In the genomic region with DNA sequence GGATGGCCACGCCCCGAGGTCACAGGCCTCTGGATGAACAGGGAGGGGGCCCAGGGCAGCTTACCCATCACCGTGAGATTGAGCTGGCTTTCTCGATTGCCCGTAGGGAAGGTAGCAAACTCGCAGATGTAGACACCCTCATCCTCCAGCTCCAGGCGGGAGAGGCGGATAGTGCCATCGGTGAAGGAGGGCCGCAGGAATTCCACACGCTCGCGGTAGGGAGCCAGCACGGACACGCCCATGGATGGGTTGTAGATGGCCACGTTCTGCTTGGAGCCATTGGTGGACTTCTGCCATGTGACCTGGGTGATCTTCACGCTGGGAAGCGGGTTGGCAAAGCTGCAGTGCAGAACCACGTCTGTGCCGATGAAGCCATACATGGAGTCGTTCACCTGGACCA, we compare ENCODE assay signal across 10 cellular contexts.
"Had no signal": no experiment of that assay in that cellular context is flagged by ENCODE, and none has a peak within 500 bp of the region (broad histone marks: within the 10 kb centered on the region; RNA-seq: fewer than 3 reads in every experiment).

No MANE protein-coding gene starts in this region.

- FAIRE-seq: HepG2, K562 had no signal

- H3K27ac ChIP-seq: GM23248, HL-60 had no signal

- H2AFZ ChIP-seq: GM23248 had no signal

- DNase-seq: GM23248, GOT3, H7, HFFc6, KG1 had no signal

- ATAC-seq: HCT116, HepG2, K562 had no signal

- H3K4me1 ChIP-seq: HAP-1 had no signal

- H3K9ac ChIP-seq: GM23248 had no signal

- H3K4me3 ChIP-seq: GM23248, HAP-1, K562 had no signal
